In the genomic region with DNA sequence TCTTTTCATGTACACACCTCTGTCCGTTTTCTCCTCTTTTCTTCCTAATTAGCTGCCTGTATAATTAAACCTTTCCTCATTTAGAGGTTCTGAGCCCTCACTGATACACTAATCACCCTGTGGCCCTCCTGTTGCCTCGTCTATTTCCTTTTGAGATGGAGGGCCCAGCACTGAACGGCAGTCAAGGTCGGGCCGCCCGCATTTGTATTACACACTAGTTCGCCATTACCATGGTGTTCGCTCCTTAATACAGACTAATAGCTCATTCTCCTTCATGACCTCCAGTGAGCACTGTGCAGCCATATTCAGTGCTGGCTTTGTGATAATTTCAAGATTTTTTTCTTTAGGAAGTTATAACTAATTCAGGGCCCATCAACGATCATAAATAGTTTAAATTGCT, we compare ENCODE assay signal across 1 cellular context.
TF ChIP-seq lines count a peak whose summit lies in the region.

No MANE protein-coding gene starts in this region.

TF ChIP-seq in WTC11, 78 proteins besides CTCF, POLR2A, EP300 and RAD21 (continued from another document):
- TF ChIP-seq, protein P1, sequence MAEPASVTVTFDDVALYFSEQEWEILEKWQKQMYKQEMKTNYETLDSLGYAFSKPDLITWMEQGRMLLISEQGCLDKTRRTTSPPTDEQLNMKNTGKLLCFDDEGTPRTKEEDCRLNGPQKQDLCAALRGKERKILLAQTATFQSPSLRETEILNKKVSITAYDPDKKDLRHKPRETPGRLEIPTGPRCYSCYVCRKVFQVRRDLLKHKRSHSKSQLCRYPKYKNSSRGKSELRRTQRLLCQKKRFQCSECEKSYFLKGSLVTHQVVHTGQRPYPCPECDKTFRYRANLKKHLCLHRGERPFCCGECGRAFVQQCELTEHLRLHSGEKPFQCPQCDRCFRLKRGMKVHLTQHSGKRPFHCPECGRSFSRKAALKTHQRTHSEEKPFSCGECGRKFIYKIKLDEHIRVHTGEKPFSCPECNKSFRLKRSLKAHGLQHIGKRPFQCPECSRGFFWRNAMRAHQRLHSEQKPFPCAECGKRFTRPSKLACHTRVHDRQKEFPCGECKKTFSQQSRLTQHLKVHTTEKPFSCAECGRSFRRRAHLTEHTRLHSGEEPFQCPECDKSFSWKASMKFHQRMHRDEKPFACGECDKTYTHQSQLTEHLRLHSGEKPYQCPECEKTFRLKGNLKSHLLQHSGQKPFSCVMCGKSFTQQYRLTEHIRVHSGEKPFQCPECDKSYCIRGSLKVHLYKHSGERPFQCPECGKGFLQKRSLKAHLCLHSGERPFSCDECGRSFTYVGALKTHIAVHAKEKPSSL (CRISPR knock-in tag; conservative IDR thresholded peaks at IDR 0.05), result no peak
- TF ChIP-seq CREB1 (CRISPR knock-in tag; IDR thresholded peaks at IDR 0.05) (no peak), GABPB1 (CRISPR knock-in tag; IDR thresholded peaks at IDR 0.05) (no peak), NFE2L1 (CRISPR knock-in tag; IDR thresholded peaks at IDR 0.05) (no peak)
- TF ChIP-seq, protein P2, sequence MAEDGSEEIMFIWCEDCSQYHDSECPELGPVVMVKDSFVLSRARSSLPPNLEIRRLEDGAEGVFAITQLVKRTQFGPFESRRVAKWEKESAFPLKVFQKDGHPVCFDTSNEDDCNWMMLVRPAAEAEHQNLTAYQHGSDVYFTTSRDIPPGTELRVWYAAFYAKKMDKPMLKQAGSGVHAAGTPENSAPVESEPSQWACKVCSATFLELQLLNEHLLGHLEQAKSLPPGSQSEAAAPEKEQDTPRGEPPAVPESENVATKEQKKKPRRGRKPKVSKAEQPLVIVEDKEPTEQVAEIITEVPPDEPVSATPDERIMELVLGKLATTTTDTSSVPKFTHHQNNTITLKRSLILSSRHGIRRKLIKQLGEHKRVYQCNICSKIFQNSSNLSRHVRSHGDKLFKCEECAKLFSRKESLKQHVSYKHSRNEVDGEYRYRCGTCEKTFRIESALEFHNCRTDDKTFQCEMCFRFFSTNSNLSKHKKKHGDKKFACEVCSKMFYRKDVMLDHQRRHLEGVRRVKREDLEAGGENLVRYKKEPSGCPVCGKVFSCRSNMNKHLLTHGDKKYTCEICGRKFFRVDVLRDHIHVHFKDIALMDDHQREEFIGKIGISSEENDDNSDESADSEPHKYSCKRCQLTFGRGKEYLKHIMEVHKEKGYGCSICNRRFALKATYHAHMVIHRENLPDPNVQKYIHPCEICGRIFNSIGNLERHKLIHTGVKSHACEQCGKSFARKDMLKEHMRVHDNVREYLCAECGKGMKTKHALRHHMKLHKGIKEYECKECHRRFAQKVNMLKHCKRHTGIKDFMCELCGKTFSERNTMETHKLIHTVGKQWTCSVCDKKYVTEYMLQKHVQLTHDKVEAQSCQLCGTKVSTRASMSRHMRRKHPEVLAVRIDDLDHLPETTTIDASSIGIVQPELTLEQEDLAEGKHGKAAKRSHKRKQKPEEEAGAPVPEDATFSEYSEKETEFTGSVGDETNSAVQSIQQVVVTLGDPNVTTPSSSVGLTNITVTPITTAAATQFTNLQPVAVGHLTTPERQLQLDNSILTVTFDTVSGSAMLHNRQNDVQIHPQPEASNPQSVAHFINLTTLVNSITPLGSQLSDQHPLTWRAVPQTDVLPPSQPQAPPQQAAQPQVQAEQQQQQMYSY (CRISPR knock-in tag; IDR thresholded peaks at IDR 0.05), result no peak
- TF ChIP-seq, protein P3, sequence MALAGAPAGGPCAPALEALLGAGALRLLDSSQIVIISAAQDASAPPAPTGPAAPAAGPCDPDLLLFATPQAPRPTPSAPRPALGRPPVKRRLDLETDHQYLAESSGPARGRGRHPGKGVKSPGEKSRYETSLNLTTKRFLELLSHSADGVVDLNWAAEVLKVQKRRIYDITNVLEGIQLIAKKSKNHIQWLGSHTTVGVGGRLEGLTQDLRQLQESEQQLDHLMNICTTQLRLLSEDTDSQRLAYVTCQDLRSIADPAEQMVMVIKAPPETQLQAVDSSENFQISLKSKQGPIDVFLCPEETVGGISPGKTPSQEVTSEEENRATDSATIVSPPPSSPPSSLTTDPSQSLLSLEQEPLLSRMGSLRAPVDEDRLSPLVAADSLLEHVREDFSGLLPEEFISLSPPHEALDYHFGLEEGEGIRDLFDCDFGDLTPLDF (CRISPR knock-in tag; IDR thresholded peaks at IDR 0.05), result no peak
